ENCODE assay signal across 8 cellular contexts in the genomic region with DNA sequence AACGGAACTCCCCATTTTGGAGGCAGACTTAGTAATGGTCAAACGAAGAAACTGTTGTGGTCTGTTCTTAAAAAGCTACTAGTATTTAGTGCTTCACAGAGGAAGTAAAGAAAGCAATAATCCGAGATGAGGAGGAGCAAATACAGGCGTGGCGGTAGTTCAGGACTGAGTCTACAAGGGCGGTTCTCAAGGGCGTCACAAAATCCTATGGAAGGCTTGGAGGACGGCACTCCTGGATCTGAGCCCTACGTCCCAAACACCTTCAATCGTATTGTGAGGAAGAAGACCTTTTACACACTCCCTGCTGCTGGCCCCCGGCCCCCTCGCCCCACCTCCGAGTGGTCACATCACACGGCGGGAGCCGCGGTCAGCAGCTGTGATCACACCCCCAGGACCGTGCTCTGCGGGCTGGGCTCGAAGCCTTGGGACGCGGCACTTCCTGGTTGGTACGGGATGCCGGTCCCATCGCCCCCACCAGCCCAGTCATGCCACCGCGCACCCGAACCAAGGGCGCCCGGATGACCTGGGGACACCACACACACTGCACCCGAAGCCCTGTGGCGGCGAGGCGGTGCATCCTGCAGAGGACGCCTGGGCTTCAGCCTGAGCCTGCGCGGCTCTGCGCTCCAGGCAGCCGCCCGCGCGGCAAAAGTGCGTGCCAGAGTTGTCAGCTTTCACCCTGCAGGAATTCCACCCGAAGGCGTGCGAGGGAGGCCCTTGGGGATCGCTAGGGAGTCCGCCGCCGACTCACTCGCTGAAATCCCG.
DNase-seq lines count a peak whose midpoint lies in the region; ATAC-seq lines count a peak whose summit lies in the region.

No MANE protein-coding gene starts in this region.

- ATAC-seq in GM21528 (IDR thresholded peaks at IDR 0.05; ENCODE audit: low FRiP score, unreplicated experiment) = peak; percentile 61

- DNase-seq in GM03348 (ENCODE audit: low spot score) (peak; percentile 94), HuH-7 (ENCODE audit: low spot score) (peak; percentile 77), SW 1271 (lab: John Stamatoyannopoulos, UW) (peak; percentile 56 to 84), anterior cingulate cortex (lab: John Stamatoyannopoulos, UW) (peak in 50 of 58 donors; percentile 9 to 87 (median 65)), hypothalamus (lab: John Stamatoyannopoulos, UW) (peak in 44 of 51 donors; percentile 31 to 90 (median 66)), retina (peak; percentile 86), NAMALWA (ENCODE audit: low spot score) (no peak)
